In genomic region chr10:50275650-50276235, GRCh38 we compare ENCODE assay signal across 8 cellular contexts. TPM values are rescaled to one million over a fixed set of nuclear protein-coding genes. Genes with fewer than 3 reads are reported as not detected.
DNase-seq lines count a peak whose midpoint lies in the region; ATAC-seq and TF ChIP-seq lines count a peak whose summit lies in the region.

No MANE protein-coding gene starts in this region.

- TF ChIP-seq RAD21 in liver (IDR thresholded peaks at IDR 0.05): peak; percentile 85 to 90

- POLR2A ChIA-PET in Panc1 (lab: Charles Lee): no interaction called here

- WGBS in liver: 44% methylated on average over 3 of the region's 3 CpGs

- H3K27ac ChIP-seq in Panc1 (ENCODE audit: low read length): no peak overlapping the region
- no peak overlapping the region for H3K27ac ChIP-seq in liver (ENCODE audit: low read depth in 1 of 2, low read length in 2 of 2)

- in situ Hi-C loops in Panc1 (cut with HindIII; ENCODE audit: low pct_unique_long_range_greater_than_20kb, low sequenced_read_pairs) (no loop called here), astrocyte of the spinal cord (cut with HindIII; ENCODE audit: low sequenced_read_pairs) (no loop called here)

- ATAC-seq in HG02610 (IDR thresholded peaks at IDR 0.05; ENCODE audit: unreplicated experiment): peak; percentile 74
- peak; percentile 87; the same call in 1 of the 2 replicates for ATAC-seq in Panc1

- intact Hi-C loops in Panc1 (cut with micrococcal nuclease; ENCODE audit: unreplicated experiment): no loop called here

- DNase-seq in SIG-M5 treated with dmso at 0.1 percent for 504 hours (lab: John Stamatoyannopoulos, UW; ENCODE audit: unreplicated experiment) (peak; percentile 12), SIG-M5 (lab: John Stamatoyannopoulos, UW) (no peak), Panc1 (ENCODE audit: low read depth, low spot score) (peak; percentile 13), astrocyte of the spinal cord (ENCODE audit: low read depth, low spot score) (no peak), superior temporal gyrus (ENCODE audit: extremely low spot score) (peak; percentile 60), 8988T (no peak)

- H3K36me3 ChIP-seq in Panc1 (ENCODE audit: control insufficient read depth, insufficient read depth, low read length) (no peaks in the 10 kb centered on the region), liver (ENCODE audit: control insufficient read depth in 4 of 4, insufficient read depth in 3 of 4, low read depth in 1 of 4, low read length in 3 of 4) (no peaks in the 10 kb centered on the region)

- CTCF ChIA-PET in Panc1 (lab: Charles Lee): no interaction called here

- no peak overlapping the region for H3K4me3 ChIP-seq in Panc1 (ENCODE audit: low read depth in 2 of 2, low read length in 2 of 2)
- no peak overlapping the region for H3K4me3 ChIP-seq in astrocyte of the spinal cord (ENCODE audit: low read depth, low read length)
- H3K4me3 ChIP-seq in liver (ENCODE audit: low read depth in 1 of 3, low read length in 3 of 3): no peak overlapping the region

- peaks cover 30% of the 10 kb centered on the region for H3K27me3 ChIP-seq in Panc1 (ENCODE audit: control insufficient read depth, insufficient read depth, low read length)
- H3K27me3 ChIP-seq in liver (ENCODE audit: control insufficient read depth in 4 of 4, insufficient read depth in 4 of 4, low read length in 3 of 4): no peaks in the 10 kb centered on the region

- peak; percentile 84 for TF ChIP-seq CTCF in Panc1 (IDR thresholded peaks at IDR 0.05)
- peak; percentile 65 for TF ChIP-seq CTCF in astrocyte of the spinal cord (IDR thresholded peaks at IDR 0.05; ENCODE audit: low read depth, low read length)
- peak; percentile 68 for TF ChIP-seq CTCF in liver (IDR thresholded peaks at IDR 0.05; ENCODE audit: low read depth, low read length, missing input control)

- H3K9me3 ChIP-seq in Panc1 (ENCODE audit: control insufficient read depth, insufficient read depth, low read depth, low read length): no peaks in the 10 kb centered on the region
- H3K9me3 ChIP-seq in liver (ENCODE audit: control insufficient read depth in 4 of 4, low read length in 3 of 4): no peaks in the 10 kb centered on the region

- BruUV-seq in Panc1 (replicated peaks; lab: Mats Ljungman, UMichigan): no TSS peak

- H3K9ac ChIP-seq in liver (ENCODE audit: low read depth in 1 of 2, low read length in 2 of 2): no peak overlapping the region

- H3K4me1 ChIP-seq in Panc1 (ENCODE audit: control insufficient read depth, insufficient read depth, low read length) (no peaks in the 10 kb centered on the region), liver (ENCODE audit: control insufficient read depth in 4 of 4, insufficient read depth in 4 of 4, low read length in 3 of 4) (peaks cover 0 to 15% (median 11%) of the 10 kb centered on the region in 4 donors)

TF ChIP-seq in liver, 16 proteins besides CTCF, POLR2A, EP300 and RAD21:
- no peak for TF ChIP-seq RXRA (IDR thresholded peaks at IDR 0.05)
- TF ChIP-seq, protein P1, sequence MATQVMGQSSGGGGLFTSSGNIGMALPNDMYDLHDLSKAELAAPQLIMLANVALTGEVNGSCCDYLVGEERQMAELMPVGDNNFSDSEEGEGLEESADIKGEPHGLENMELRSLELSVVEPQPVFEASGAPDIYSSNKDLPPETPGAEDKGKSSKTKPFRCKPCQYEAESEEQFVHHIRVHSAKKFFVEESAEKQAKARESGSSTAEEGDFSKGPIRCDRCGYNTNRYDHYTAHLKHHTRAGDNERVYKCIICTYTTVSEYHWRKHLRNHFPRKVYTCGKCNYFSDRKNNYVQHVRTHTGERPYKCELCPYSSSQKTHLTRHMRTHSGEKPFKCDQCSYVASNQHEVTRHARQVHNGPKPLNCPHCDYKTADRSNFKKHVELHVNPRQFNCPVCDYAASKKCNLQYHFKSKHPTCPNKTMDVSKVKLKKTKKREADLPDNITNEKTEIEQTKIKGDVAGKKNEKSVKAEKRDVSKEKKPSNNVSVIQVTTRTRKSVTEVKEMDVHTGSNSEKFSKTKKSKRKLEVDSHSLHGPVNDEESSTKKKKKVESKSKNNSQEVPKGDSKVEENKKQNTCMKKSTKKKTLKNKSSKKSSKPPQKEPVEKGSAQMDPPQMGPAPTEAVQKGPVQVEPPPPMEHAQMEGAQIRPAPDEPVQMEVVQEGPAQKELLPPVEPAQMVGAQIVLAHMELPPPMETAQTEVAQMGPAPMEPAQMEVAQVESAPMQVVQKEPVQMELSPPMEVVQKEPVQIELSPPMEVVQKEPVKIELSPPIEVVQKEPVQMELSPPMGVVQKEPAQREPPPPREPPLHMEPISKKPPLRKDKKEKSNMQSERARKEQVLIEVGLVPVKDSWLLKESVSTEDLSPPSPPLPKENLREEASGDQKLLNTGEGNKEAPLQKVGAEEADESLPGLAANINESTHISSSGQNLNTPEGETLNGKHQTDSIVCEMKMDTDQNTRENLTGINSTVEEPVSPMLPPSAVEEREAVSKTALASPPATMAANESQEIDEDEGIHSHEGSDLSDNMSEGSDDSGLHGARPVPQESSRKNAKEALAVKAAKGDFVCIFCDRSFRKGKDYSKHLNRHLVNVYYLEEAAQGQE (IDR thresholded peaks at IDR 0.05): no peak
- TF ChIP-seq EGR1 (IDR thresholded peaks at IDR 0.05; ENCODE audit: low read depth in 2 of 2): no peak
- no peak for TF ChIP-seq TAF1 (conservative IDR thresholded peaks at IDR 0.05)
- TF ChIP-seq YY1 (IDR thresholded peaks at IDR 0.05): no peak
TF ChIP-seq in liver: peak in this region for 0.

RNA-seq across cellular contexts. Expression of gene ASAH2, which starts 24.4 kb away (rescaled TPM):
- total RNA-seq in Panc1 (2021; ENCODE audit: unreplicated experiment): 6.5 TPM
- polyA plus RNA-seq in Panc1 (2012; ENCODE audit: insufficient read length): 0.47 TPM
- total RNA-seq in liver: 1 to 10 TPM in 1 of 2 donors, under 1 TPM in 1; 0.75 to 1.0 TPM
- polyA plus RNA-seq in liver: 1 to 10 TPM; 1.0 to 3.0 TPM

Comparison
In these comparisons a context has a peak if more than half of its experiments do, and no peak if none do; other contexts are left out.
1. DNase-seq: peak in SIG-M5 treated with dmso at 0.1 percent for 504 hours (single experiment), Panc1 (single experiment) and superior temporal gyrus (single experiment); none in SIG-M5 (single experiment), astrocyte of the spinal cord (single experiment) and 8988T (single experiment).
2. Peak in every context shown above with its lines, with median percentiles within 50 percentile points of each other: CTCF ChIP-seq.